In genomic region chr2:196077821-196078220, GRCh38 we compare ENCODE assay signal across 18 cellular contexts. TPM values are rescaled to one million over a fixed set of nuclear protein-coding genes. Genes with fewer than 3 reads are reported as not detected.
A peak's percentile ranks its signal among the peaks of the same experiment; 100 is the strongest.
DNase-seq lines count a peak whose midpoint lies in the region; ATAC-seq and TF ChIP-seq lines count a peak whose summit lies in the region.
"Had no signal": no experiment of that assay in that cellular context is flagged by ENCODE, and none has a peak within 500 bp of the region (broad histone marks: within the 10 kb centered on the region; RNA-seq: fewer than 3 reads in every experiment).

No MANE protein-coding gene starts in this region.

- ATAC-seq in GM18907 (IDR thresholded peaks at IDR 0.05; ENCODE audit: unreplicated experiment) (no peak), right cardiac atrium (no peak), GM19467 (IDR thresholded peaks at IDR 0.05; ENCODE audit: unreplicated experiment) (no peak)

- no peak overlapping the region for H3K4me3 ChIP-seq in foreskin fibroblast (ENCODE audit: low read depth in 1 of 2, low read length in 2 of 2)
- no peak overlapping the region for H3K4me3 ChIP-seq in subcutaneous abdominal adipose tissue (ENCODE audit: low read depth in 1 of 5, low read length in 5 of 5)
- no peak overlapping the region for H3K4me3 ChIP-seq in right cardiac atrium (ENCODE audit: low read length)
- H3K4me3 ChIP-seq: left ventricle myocardium inferior, SK-N-MC, thoracic aorta had no signal

- in situ Hi-C loops in SK-MEL-5 (cut with HindIII; ENCODE audit: low pct_unique_long_range_greater_than_20kb, low sequenced_read_pairs): no loop called here

- no peaks in the 10 kb centered on the region for H3K27me3 ChIP-seq in subcutaneous abdominal adipose tissue (ENCODE audit: control insufficient read depth in 5 of 5, insufficient read depth in 4 of 5, low read length in 5 of 5)
- no peaks in the 10 kb centered on the region for H3K27me3 ChIP-seq in right cardiac atrium (ENCODE audit: control insufficient read depth, insufficient read depth)

- no peaks in the 10 kb centered on the region for H3K9me3 ChIP-seq in subcutaneous abdominal adipose tissue (ENCODE audit: control insufficient read depth in 5 of 5, low read length in 5 of 5)
- no peaks in the 10 kb centered on the region for H3K9me3 ChIP-seq in right cardiac atrium (ENCODE audit: control insufficient read depth, low read length)
- H3K9me3 ChIP-seq: left ventricle myocardium inferior, thoracic aorta had no signal

- intact Hi-C loops in right cardiac atrium (cut with DNase I): loop anchor here in 2 of 4 donors (5.0 to 10.0 kb wide), 3 partner anchors 207 to 379 kb away; no protein-coding TSS in a partner anchor

- peak; percentile 77 for DNase-seq in HCEC 1CT
- DNase-seq in SK-MEL-5 (ENCODE audit: low read depth, low spot score): peak; percentile 11
- peak; percentile 41 to 66 for DNase-seq in foreskin fibroblast
- no peak for DNase-seq in DMS79 treated with DMSO at 0.1 percent for 48 hours (lab: John Stamatoyannopoulos, UW)
- DNase-seq in right cardiac atrium: no peak
- DNase-seq: activated CD8-positive, alpha-beta memory T cell treated with anti-CD3 and anti-CD28 coated beads, Interleukin-2, amount 50 U/mL, for 4 hours; DMS79; left ventricle myocardium inferior; stimulated activated CD4-positive, alpha-beta T cell treated with anti-CD3 and anti-CD28 coated beads, Interleukin-1b, Interleukin-23, amount 100 ng/mL, for 48 hours; WERI-Rb-1 had no signal

- no peaks in the 10 kb centered on the region for H3K36me3 ChIP-seq in subcutaneous abdominal adipose tissue (ENCODE audit: control insufficient read depth in 5 of 5, insufficient read depth in 5 of 5, low read length in 5 of 5)
- H3K36me3 ChIP-seq: left ventricle myocardium inferior, thoracic aorta, WERI-Rb-1 had no signal

- WGBS in right cardiac atrium: 52% methylated on average over 2 of the region's 2 CpGs

- H3K9ac ChIP-seq in subcutaneous abdominal adipose tissue (ENCODE audit: low read length in 5 of 5): peak overlapping the region in 2 of 5 donors; percentile 6 to 48

- H3K4me1 ChIP-seq in subcutaneous abdominal adipose tissue (ENCODE audit: control insufficient read depth in 5 of 5, insufficient read depth in 5 of 5, low read length in 5 of 5): peaks cover 0 to 28% (median 20%) of the 10 kb centered on the region in 5 donors
- H3K4me1 ChIP-seq in right cardiac atrium (ENCODE audit: control insufficient read depth, insufficient read depth, low read length): peaks cover 3% of the 10 kb centered on the region

- H3K27ac ChIP-seq in subcutaneous abdominal adipose tissue (ENCODE audit: low read depth, low read length): peak overlapping the region; percentile 80
- H3K27ac ChIP-seq in right cardiac atrium (ENCODE audit: low read length): no peak overlapping the region
- H3K27ac ChIP-seq: left ventricle myocardium inferior, SK-N-MC, WERI-Rb-1 had no signal

- no peak for TF ChIP-seq CTCF in foreskin fibroblast (IDR thresholded peaks at IDR 0.05; ENCODE audit: low read depth, low read length)

RNA-seq across cellular contexts. Expression of gene DNAH7, which starts 9.2 kb away (rescaled TPM):
- total RNA-seq in SK-MEL-5 (2014; rRNA removed; shearing (Covaris generic)): 0.37 and 0.45 TPM in 2 replicates
- polyA plus RNA-seq in SK-MEL-5 (2015; cell fraction: cytosol; rRNA removed): 0.10 and 0.49 TPM in 2 replicates
- polyA plus RNA-seq in SK-MEL-5 (2015; cell fraction: nucleus; rRNA removed): 0.78 and 4.9 TPM in 2 replicates
- under 1 TPM; 0.35 to 0.77 (median 0.57) TPM for total RNA-seq in right cardiac atrium
- 0.16 TPM for polyA plus RNA-seq in right cardiac atrium
- total RNA-seq: activated naive CD8-positive, alpha-beta T cell treated with anti-CD3 and anti-CD28 coated beads, Interleukin-2, amount 10 ng/mL, durations not matched to agents 7 days and 5 days; activated T-helper 2 cell treated with anti-CD3 and anti-CD28 coated beads, Interferon-gamma antibody, Interleukin-2, Interleukin-4, amounts not matched to agents 10 μg/mL and 5 μg/mL and 100 μg/mL, durations not matched to agents 14 hours and 24 hours and 36 hours; CD8-positive, alpha-beta memory T cell had no signal
- polyA plus RNA-seq: CD8-positive, alpha-beta memory T cell had no signal

Comparison
In these comparisons a context has a peak if more than half of its experiments do, and no peak if none do; other contexts are left out.
1. DNase-seq: peak in HCEC 1CT (single experiment), SK-MEL-5 (single experiment) and foreskin fibroblast (2 of 2); none in DMS79 treated with DMSO at 0.1 percent for 48 hours (single experiment) and right cardiac atrium (0 of 3).